ENCODE assay signal across 8 cellular contexts in genomic region chr3:122055215-122055614, GRCh38. TPM values are rescaled to one million over a fixed set of nuclear protein-coding genes. Genes with fewer than 3 reads are reported as not detected.
DNase-seq lines count a peak whose midpoint lies in the region; ATAC-seq, FAIRE-seq and TF ChIP-seq lines count a peak whose summit lies in the region.

Gene CD86, plus strand, starts transcription at chr3:122055362. Its CDS starts 128 bp downstream, at chr3:122055490.

- no peaks in the 10 kb centered on the region for H3K4me1 ChIP-seq in colonic mucosa

- H3K9ac ChIP-seq in colonic mucosa (ENCODE audit: low read depth in 2 of 2, low read length in 2 of 2) = no peak within 1 kb of the TSS

- H3K27me3 ChIP-seq in colonic mucosa = no peaks in the 10 kb centered on the region

- no peak for TF ChIP-seq CTCF in GM12865 (IDR thresholded peaks at IDR 0.05; ENCODE audit: insufficient read depth, low read depth, low read length, missing control alignments)
- no peak for TF ChIP-seq CTCF in colonic mucosa (IDR thresholded peaks at IDR 0.05)

- H3K4me3 ChIP-seq in GM12865 (ENCODE audit: low read depth, low read length) = peak within 1 kb of the TSS; percentile 61
- no peak within 1 kb of the TSS for H3K4me3 ChIP-seq in colonic mucosa

- ATAC-seq in GM21515 (IDR thresholded peaks at IDR 0.05; ENCODE audit: unreplicated experiment) = peak; percentile 90
- peak; percentile 77 for ATAC-seq in HG03575 (IDR thresholded peaks at IDR 0.05; ENCODE audit: extremely low read depth, insufficient number of reproducible peaks, low FRiP score, unreplicated experiment)
- peak; percentile 47 for ATAC-seq in left ventricle myocardium superior

- no peaks in the 10 kb centered on the region for H3K36me3 ChIP-seq in colonic mucosa

- H3K9me3 ChIP-seq in colonic mucosa = no peaks in the 10 kb centered on the region

- FAIRE-seq in frontal cortex (lab: Jason Lieb, UNC) = no peak

- intact Hi-C loops in left ventricle myocardium superior (cut with micrococcal nuclease) = no loop called here
- intact Hi-C loops in colonic mucosa (cut with DNase I) = no loop called here

- no peak within 1 kb of the TSS for H3K27ac ChIP-seq in colonic mucosa

- DNase-seq in GM12865 (ENCODE audit: low read depth) (peak; percentile 94), left ventricle myocardium superior (no peak), NCI-H510A (lab: John Stamatoyannopoulos, UW) (no peak), frontal cortex (ENCODE audit: low spot score in 2 of 2) (no peak), colonic mucosa (no peak), hepatic stellate cell (ENCODE audit: low spot score) (no peak)

RNA-seq across cellular contexts. Expression of gene CD86, which starts in this region (rescaled TPM):
- total RNA-seq in left ventricle myocardium superior (4.4 TPM), frontal cortex (1.2 TPM), colonic mucosa (1 to 10 TPM in 1 of 2 donors, under 1 TPM in 1; 0.57 to 5.6 TPM)
